In the genomic region with DNA sequence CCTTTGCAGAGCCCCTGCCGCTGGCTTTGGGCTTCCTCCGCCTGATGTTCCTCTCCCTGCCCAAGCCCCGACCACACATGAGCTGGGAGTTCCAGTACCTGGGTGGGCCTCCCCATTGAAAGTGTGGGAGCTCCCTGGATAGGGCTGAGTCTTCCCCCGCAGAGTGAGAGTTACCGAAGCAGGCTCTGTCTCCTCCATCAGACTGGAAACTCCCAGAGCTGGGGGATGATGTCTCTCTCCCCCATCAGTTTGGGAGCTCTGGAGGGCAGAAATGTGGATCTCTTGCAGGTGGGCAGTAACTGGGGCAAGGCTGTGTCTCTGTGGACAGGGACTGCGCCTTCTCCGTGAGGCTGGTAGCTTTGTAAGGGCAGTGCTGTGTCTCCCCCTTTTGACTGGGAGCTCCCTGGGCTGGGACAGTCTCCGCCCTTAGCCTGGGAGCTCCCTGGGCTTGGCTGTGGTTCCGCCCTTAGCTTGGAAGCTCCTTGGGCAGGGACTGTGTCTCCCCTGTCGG, we compare ENCODE assay signal across 8 cellular contexts. TPM values are rescaled to one million over a fixed set of nuclear protein-coding genes. Genes with fewer than 3 reads are reported as not detected.
A peak's percentile ranks its signal among the peaks of the same experiment; 100 is the strongest.
DNase-seq lines count a peak whose midpoint lies in the region; ATAC-seq and TF ChIP-seq lines count a peak whose summit lies in the region.

No MANE protein-coding gene starts in this region.

- DNase-seq in Caki2 (ENCODE audit: low read depth), result peak; percentile 49
- peak; percentile 61 for DNase-seq in MG63
- no peak for DNase-seq in breast epithelium (ENCODE audit: low spot score in 2 of 2)
- peak; percentile 75 for DNase-seq in islet precursor cell
- DNase-seq in stimulated activated naive B cell treated with anti-CD40 and anti-IgM and Interleukin-4, amounts not matched to agents 10 μg/mL and 1 μg/mL and 100 μg/mL, for 72 hours, result no peak
- no peak for DNase-seq in T-helper 9 cell
- DNase-seq in mesenteric fat pad (ENCODE audit: low spot score), result no peak

- peaks cover 7 to 12% of the 10 kb centered on the region in 2 donors for H3K4me1 ChIP-seq in breast epithelium

- no peaks in the 10 kb centered on the region for H3K9me3 Mint-ChIP-seq in stimulated activated naive B cell treated with anti-CD40 and anti-IgM and Interleukin-4, amounts not matched to agents 10 μg/mL and 1 μg/mL and 100 μg/mL, for 72 hours

- peak overlapping the region; percentile 92 to 93 for H3K27ac ChIP-seq in breast epithelium

- in situ Hi-C loops in Caki2 (cut with HindIII; ENCODE audit: low pct_unique_long_range_greater_than_20kb, low sequenced_read_pairs), result no loop called here

- H3K4me3 Mint-ChIP-seq in stimulated activated naive B cell treated with anti-CD40 and anti-IgM and Interleukin-4, amounts not matched to agents 10 μg/mL and 1 μg/mL and 100 μg/mL, for 72 hours, result peak overlapping the region; percentile 95 to 98

- ATAC-seq in stimulated activated naive B cell treated with anti-CD40 and anti-IgM and Interleukin-4, amounts not matched to agents 10 μg/mL and 1 μg/mL and 100 μg/mL, for 72 hours (replicated peaks), result no peak
- no peak for ATAC-seq in HG03460 (IDR thresholded peaks at IDR 0.05; ENCODE audit: unreplicated experiment)

- H3K4me3 ChIP-seq in MG63 (peak overlapping the region; percentile 92), breast epithelium (peak overlapping the region; percentile 74 to 86 (median 84))

- H3K27me3 Mint-ChIP-seq in stimulated activated naive B cell treated with anti-CD40 and anti-IgM and Interleukin-4, amounts not matched to agents 10 μg/mL and 1 μg/mL and 100 μg/mL, for 72 hours, result no peaks in the 10 kb centered on the region

- TF ChIP-seq POLR2A in breast epithelium (IDR thresholded peaks at IDR 0.05), result no peak

- H3K27ac Mint-ChIP-seq in stimulated activated naive B cell treated with anti-CD40 and anti-IgM and Interleukin-4, amounts not matched to agents 10 μg/mL and 1 μg/mL and 100 μg/mL, for 72 hours, result peak overlapping the region; percentile 90

- intact Hi-C loops in breast epithelium (cut with DNase I; ENCODE audit: low total_unique reads), result no loop called here

- H3K36me3 Mint-ChIP-seq in stimulated activated naive B cell treated with anti-CD40 and anti-IgM and Interleukin-4, amounts not matched to agents 10 μg/mL and 1 μg/mL and 100 μg/mL, for 72 hours, result peaks cover 17 to 18% of the 10 kb centered on the region in 2 donors

- no peak for TF ChIP-seq CTCF in breast epithelium (IDR thresholded peaks at IDR 0.05)

- H3K9me3 ChIP-seq in MG63 (no peaks in the 10 kb centered on the region), breast epithelium (no peaks in the 10 kb centered on the region)

- peaks cover 43% of the 10 kb centered on the region for H3K36me3 ChIP-seq in MG63
- peaks cover 3% of the 10 kb centered on the region for H3K36me3 ChIP-seq in breast epithelium

- H3K4me1 Mint-ChIP-seq in stimulated activated naive B cell treated with anti-CD40 and anti-IgM and Interleukin-4, amounts not matched to agents 10 μg/mL and 1 μg/mL and 100 μg/mL, for 72 hours, result peaks cover 10 to 24% of the 10 kb centered on the region in 2 donors

- no peaks in the 10 kb centered on the region for H3K27me3 ChIP-seq in MG63
- no peaks in the 10 kb centered on the region for H3K27me3 ChIP-seq in breast epithelium

RNA-seq across cellular contexts. Expression of a gene that starts 0.8 kb away (rescaled TPM):
- total RNA-seq in Caki2 (2014; rRNA removed; shearing (Covaris generic); ENCODE audit: low replicate concordance), result 16.8 and 20.3 TPM in 2 replicates
- 13.8 and 22.9 TPM in 2 replicates for total RNA-seq in MG63 (2014; rRNA removed; shearing (Covaris generic); ENCODE audit: low replicate concordance)
- total RNA-seq in breast epithelium (10 to 100 TPM; 13.4 to 22.7 (median 19.0) TPM), mesenteric fat pad (17.5 TPM)

RNA-seq across cellular contexts. Expression of a gene that starts 14.9 kb away (rescaled TPM):
- 16.1 TPM in 1 of 2 replicates, not detected in the other for total RNA-seq in Caki2 (2014; rRNA removed; shearing (Covaris generic); ENCODE audit: low replicate concordance)
- not detected in 2 replicates for total RNA-seq in MG63 (2014; rRNA removed; shearing (Covaris generic); ENCODE audit: low replicate concordance)
- total RNA-seq in breast epithelium (1 to 10 TPM in 2 of 3 donors, under 1 TPM in 1; 0.80 to 8.8 (median 2.3) TPM), mesenteric fat pad (0.93 TPM)

RNA-seq across cellular contexts. Expression of a gene that starts 47.1 kb away (rescaled TPM):
- 24.1 and 28.2 TPM in 2 replicates for total RNA-seq in Caki2 (2014; rRNA removed; shearing (Covaris generic); ENCODE audit: low replicate concordance)
- total RNA-seq in MG63 (2014; rRNA removed; shearing (Covaris generic); ENCODE audit: low replicate concordance), result 26.2 and 27.3 TPM in 2 replicates
- total RNA-seq in breast epithelium (10 to 100 TPM; 16.6 to 50.1 (median 43.6) TPM), mesenteric fat pad (30.2 TPM)

RNA-seq across cellular contexts. Expression of a gene that starts 47.2 kb away (rescaled TPM):
- 5.5 and 12.7 TPM in 2 replicates for total RNA-seq in Caki2 (2014; rRNA removed; shearing (Covaris generic); ENCODE audit: low replicate concordance)
- total RNA-seq in MG63 (2014; rRNA removed; shearing (Covaris generic); ENCODE audit: low replicate concordance), result 5.1 and 8.4 TPM in 2 replicates
- total RNA-seq in breast epithelium, result 1 to 10 TPM; 1.3 to 6.3 (median 1.6) TPM
- 0.67 TPM for total RNA-seq in mesenteric fat pad

RNA-seq across cellular contexts. Expression of a gene that starts 53.0 kb away (rescaled TPM):
- total RNA-seq in Caki2 (2014; rRNA removed; shearing (Covaris generic); ENCODE audit: low replicate concordance), result 6.1 and 7.5 TPM in 2 replicates
- 0.86 and 3.3 TPM in 2 replicates for total RNA-seq in MG63 (2014; rRNA removed; shearing (Covaris generic); ENCODE audit: low replicate concordance)
- total RNA-seq in breast epithelium, result 1 to 10 TPM; 2.6 to 3.7 (median 3.6) TPM
- total RNA-seq in mesenteric fat pad, result 12.2 TPM

Comparison
In these comparisons a context has a peak if more than half of its experiments do, and no peak if none do; other contexts are left out.
1. DNase-seq: peak in Caki2 (single experiment), MG63 (single experiment) and islet precursor cell (single experiment); none in breast epithelium (0 of 2), stimulated activated naive B cell treated with anti-CD40 and anti-IgM and Interleukin-4, amounts not matched to agents 10 μg/mL and 1 μg/mL and 100 μg/mL, for 72 hours (single experiment), T-helper 9 cell (single experiment) and mesenteric fat pad (single experiment).